ENCODE assay signal across 25 cellular contexts in the genomic region with DNA sequence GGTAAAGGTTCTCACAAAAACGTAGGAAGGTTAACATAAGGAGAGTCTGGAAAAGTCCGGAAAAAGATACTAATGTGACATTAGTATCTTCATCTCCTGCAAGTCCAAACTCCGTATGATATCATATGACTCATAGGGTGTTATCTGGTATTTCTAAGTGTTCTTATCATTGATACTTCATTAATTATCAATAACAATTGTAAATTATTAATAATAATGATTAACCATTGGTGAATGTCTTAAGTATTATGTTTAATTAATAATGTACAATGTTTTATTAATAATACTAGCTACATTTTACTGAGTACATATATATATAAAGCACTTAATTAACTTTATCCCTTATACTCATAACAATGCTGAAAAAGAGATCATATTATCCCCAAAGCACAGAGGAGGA.
"Had no signal": no experiment of that assay in that cellular context is flagged by ENCODE, and none has a peak within 500 bp of the region (broad histone marks: within the 10 kb centered on the region; RNA-seq: fewer than 3 reads in every experiment).

No MANE protein-coding gene starts in this region.

- H3K27me3 ChIP-seq: neural progenitor cell, ovary, right lobe of liver, sigmoid colon, stomach, suprapubic skin, testis, tibial artery, transverse colon, upper lobe of right lung, uterus had no signal

- H3K4me3 ChIP-seq: neural progenitor cell, ovary, psoas muscle, right lobe of liver, sigmoid colon, stomach, suprapubic skin, testis, tibial artery, transverse colon, upper lobe of right lung, uterus had no signal

- H3K4me1 ChIP-seq: neural progenitor cell, parathyroid adenoma, psoas muscle, right lobe of liver, testis, transverse colon, upper lobe of right lung, uterus had no signal

- ATAC-seq: naive thymus-derived CD4-positive, alpha-beta T cell; natural killer cell; psoas muscle; right cardiac atrium; right lobe of liver; stimulated activated effector memory CD8-positive, alpha-beta T cell treated with anti-CD3 and anti-CD28 coated beads, Interleukin-12 subunit alpha, Interleukin-12 subunit beta, amount 100 ng/mL, for 72 hours; stimulated activated naive B cell treated with anti-CD40 and anti-IgM and Interleukin-4, amounts not matched to agents 10 μg/mL and 1 μg/mL and 100 μg/mL, for 72 hours; upper lobe of right lung had no signal

- DNase-seq: naive thymus-derived CD4-positive, alpha-beta T cell; natural killer cell; occipital lobe; ovary; psoas muscle; right cardiac atrium; right lobe of liver; sigmoid colon; stimulated activated CD4-positive, alpha-beta T cell treated with anti-CD3 and anti-CD28 coated beads, Interleukin-15, amount 100 ng/mL, for 24 hours; stimulated activated CD4-positive, alpha-beta T cell treated with anti-CD3 and anti-CD28 coated beads, Interleukin-2, amount 100 ng/mL, for 24 hours; stimulated activated CD4-positive, alpha-beta T cell treated with anti-CD3 and anti-CD28 coated beads, Interleukin-2, amount 100 ng/mL, for 48 hours; stimulated activated CD4-positive, alpha-beta T cell treated with anti-CD3 and anti-CD28 coated beads, Interleukin-4, amount 100 ng/mL, for 24 hours; stimulated activated naive B cell treated with anti-CD40 and anti-IgM and Interleukin-4, amounts not matched to agents 10 μg/mL and 1 μg/mL and 100 μg/mL, for 72 hours; stimulated activated naive CD4-positive, alpha-beta T cell treated with Interleukin-2 at 50 U/mL for 16 hours; stomach; substantia nigra; testis; tibial artery; transverse colon; upper lobe of right lung; uterus had no signal

- H3K9ac ChIP-seq: neural progenitor cell, parathyroid adenoma had no signal

- H3K27ac ChIP-seq: neural progenitor cell, ovary, parathyroid adenoma, psoas muscle, right lobe of liver, sigmoid colon, stomach, suprapubic skin, testis, tibial artery, transverse colon, upper lobe of right lung, uterus had no signal

- H2AFZ ChIP-seq: neural progenitor cell, parathyroid adenoma had no signal

- H3K79me2 ChIP-seq: parathyroid adenoma had no signal

- H3K4me2 ChIP-seq: neural progenitor cell had no signal

- H3K36me3 ChIP-seq: neural progenitor cell, ovary, right lobe of liver, sigmoid colon, stomach, suprapubic skin, tibial artery, transverse colon, upper lobe of right lung, uterus had no signal

- H3K9me3 ChIP-seq: ovary, psoas muscle, right lobe of liver, sigmoid colon, stomach, suprapubic skin, testis, tibial artery, transverse colon, upper lobe of right lung, uterus had no signal
